19 cellular contexts compared by ENCODE assay signal in genomic region chr3:14862303-14862660, GRCh38. TPM values are rescaled to one million over a fixed set of nuclear protein-coding genes. Genes with fewer than 3 reads are reported as not detected.
DNase-seq lines count a peak whose midpoint lies in the region; ATAC-seq and TF ChIP-seq lines count a peak whose summit lies in the region.
"Had no signal": no experiment of that assay in that cellular context is flagged by ENCODE, and none has a peak within 500 bp of the region (broad histone marks: within the 10 kb centered on the region; RNA-seq: fewer than 3 reads in every experiment).

No MANE protein-coding gene starts in this region.

- H2AK5ac ChIP-seq in trophoblast cell (ENCODE audit: low read length), result no peak overlapping the region

- no peak for TF ChIP-seq POLR2A in heart left ventricle (IDR thresholded peaks at IDR 0.05)

- H3K4me3 Mint-ChIP-seq in chondrocyte (ENCODE audit: unreplicated experiment), result no peak overlapping the region
- H3K4me3 Mint-ChIP-seq: CD14-positive monocyte had no signal

- ATAC-seq in heart left ventricle (no peak), Right ventricle myocardium superior (ENCODE audit: poor library complexity) (no peak), lower lobe of right lung (no peak), HG02870 (IDR thresholded peaks at IDR 0.05; ENCODE audit: unreplicated experiment) (no peak), GM21825 (IDR thresholded peaks at IDR 0.05; ENCODE audit: unreplicated experiment) (no peak)

- no peaks in the 10 kb centered on the region for H3K9me3 Mint-ChIP-seq in chondrocyte (ENCODE audit: low read depth)
- H3K9me3 Mint-ChIP-seq: CD14-positive monocyte; CD4-positive, alpha-beta memory T cell had no signal

- H4K12ac ChIP-seq in trophoblast cell (ENCODE audit: low read depth, low read length), result no peak overlapping the region

- no peak overlapping the region for H3K4ac ChIP-seq in trophoblast cell (ENCODE audit: low read depth, low read length)

- no peak overlapping the region for H3K4me2 ChIP-seq in trophoblast cell (ENCODE audit: low read length)
- H3K4me2 ChIP-seq: BLaER1 had no signal

- H3K27me3 ChIP-seq in heart left ventricle (no peaks in the 10 kb centered on the region), lower lobe of right lung (ENCODE audit: low read depth) (no peaks in the 10 kb centered on the region), subcutaneous abdominal adipose tissue (ENCODE audit: control insufficient read depth in 5 of 5, insufficient read depth in 4 of 5, low read length in 5 of 5) (peaks cover 0 to 3% (median 0%) of the 10 kb centered on the region in 5 donors), trophoblast cell (ENCODE audit: insufficient read depth, low read length) (no peaks in the 10 kb centered on the region)
- H3K27me3 ChIP-seq: BLaER1 had no signal

- H2BK120ac ChIP-seq in trophoblast cell (ENCODE audit: insufficient read depth, low read length, poor library complexity), result no peak overlapping the region

- no peak overlapping the region for H2BK5ac ChIP-seq in trophoblast cell (ENCODE audit: low read depth, low read length, poor library complexity)

- no peak for DNase-seq in heart left ventricle
- no peak for DNase-seq in Right ventricle myocardium superior
- peak; percentile 64 for DNase-seq in chondrocyte (ENCODE audit: low spot score)
- DNase-seq in lower lobe of right lung, result no peak
- no peak for DNase-seq in trophoblast cell
- DNase-seq: 8988T; CD4-positive, alpha-beta memory T cell; DMS153; DMS79; GDM1; HCEC 1CT had no signal

- WGBS in heart left ventricle, 4 donors, result 78 to 89% (median 80%) methylated on average over 4 of the region's 4 CpGs
- no CpG with 5 or more reads among the region's 4 CpGs for WGBS in trophoblast cell (ENCODE audit: extremely low coverage, insufficient coverage, insufficient read length)

- H3K36me3 ChIP-seq in heart left ventricle (peaks cover 0 to 28% (median 3%) of the 10 kb centered on the region in 9 donors), lower lobe of right lung (peaks cover 9% of the 10 kb centered on the region), subcutaneous abdominal adipose tissue (ENCODE audit: control insufficient read depth in 5 of 5, insufficient read depth in 5 of 5, low read length in 5 of 5) (peaks cover 0 to 20% (median 14%) of the 10 kb centered on the region in 5 donors), trophoblast cell (ENCODE audit: control insufficient read depth in 1 of 2, insufficient read depth in 2 of 2, low read length in 2 of 2) (peaks cover 4% of the 10 kb centered on the region in 2 experiments)
- H3K36me3 ChIP-seq: BLaER1 had no signal

- H3K4me1 Mint-ChIP-seq in chondrocyte (ENCODE audit: low read depth), result no peaks in the 10 kb centered on the region
- H3K4me1 Mint-ChIP-seq: CD4-positive, alpha-beta memory T cell had no signal

- no peak overlapping the region for H3K27ac Mint-ChIP-seq in chondrocyte (ENCODE audit: unreplicated experiment)

- H3K18ac ChIP-seq in trophoblast cell (ENCODE audit: low read length), result no peak overlapping the region

- H3K27me3 Mint-ChIP-seq in chondrocyte (ENCODE audit: low read depth), result peaks cover 44% of the 10 kb centered on the region

- H3K27ac ChIP-seq in heart left ventricle (peak overlapping the region in 8 of 12 donors; percentile 18 to 81 (median 70)), lower lobe of right lung (peak overlapping the region; percentile 78), subcutaneous abdominal adipose tissue (ENCODE audit: low read depth, low read length) (peak overlapping the region; percentile 32), trophoblast cell (ENCODE audit: low read depth, low read length) (no peak overlapping the region)
- H3K27ac ChIP-seq: BLaER1 had no signal

- intact Hi-C loops in heart left ventricle (cut with DNase I) (loop anchor here in 4 of 10 donors (5.0 kb wide), 3 partner anchors 40 to 60 kb away; no protein-coding TSS in a partner anchor), Right ventricle myocardium superior (cut with DNase I) (no loop called here), lower lobe of right lung (cut with DNase I) (no loop called here)

- H3K4me1 ChIP-seq in heart left ventricle, result peaks cover 6 to 44% (median 31%) of the 10 kb centered on the region in 12 donors
- peaks cover 37% of the 10 kb centered on the region for H3K4me1 ChIP-seq in lower lobe of right lung
- peaks cover 8 to 44% (median 31%) of the 10 kb centered on the region in 5 donors for H3K4me1 ChIP-seq in subcutaneous abdominal adipose tissue (ENCODE audit: control insufficient read depth in 5 of 5, insufficient read depth in 5 of 5, low read length in 5 of 5)
- H3K4me1 ChIP-seq in trophoblast cell (ENCODE audit: control insufficient read depth in 1 of 2, insufficient read depth in 2 of 2, low read length in 2 of 2), result peaks cover 0 to 2% of the 10 kb centered on the region in 2 experiments
- H3K4me1 ChIP-seq: BLaER1 had no signal

- no peak overlapping the region for H3K4me3 ChIP-seq in heart left ventricle
- H3K4me3 ChIP-seq in lower lobe of right lung, result no peak overlapping the region
- H3K4me3 ChIP-seq in subcutaneous abdominal adipose tissue (ENCODE audit: low read depth in 1 of 5, low read length in 5 of 5), result no peak overlapping the region
- H3K4me3 ChIP-seq in trophoblast cell (ENCODE audit: low read depth, low read length), result no peak overlapping the region
- H3K4me3 ChIP-seq: BLaER1 had no signal

- no peak overlapping the region for H2BK12ac ChIP-seq in trophoblast cell (ENCODE audit: low read length)

- H3K79me2 ChIP-seq in trophoblast cell (ENCODE audit: control insufficient read depth, insufficient read depth, low read length, poor library complexity), result no peaks in the 10 kb centered on the region

- H3K9ac ChIP-seq in subcutaneous abdominal adipose tissue (ENCODE audit: low read length in 5 of 5), result peak overlapping the region in 1 of 5 donors; percentile 58
- H3K9ac ChIP-seq in trophoblast cell (ENCODE audit: low read length), result no peak overlapping the region
- H3K9ac ChIP-seq: BLaER1 had no signal

- H4K91ac ChIP-seq in trophoblast cell (ENCODE audit: low read depth, low read length), result no peak overlapping the region

- H3K9me3 ChIP-seq in heart left ventricle (no peaks in the 10 kb centered on the region), lower lobe of right lung (no peaks in the 10 kb centered on the region), subcutaneous abdominal adipose tissue (ENCODE audit: control insufficient read depth in 5 of 5, low read length in 5 of 5) (no peaks in the 10 kb centered on the region), trophoblast cell (ENCODE audit: insufficient read depth, low read depth, low read length) (no peaks in the 10 kb centered on the region)
- H3K9me3 ChIP-seq: BLaER1 had no signal

- no peaks in the 10 kb centered on the region for H3K36me3 Mint-ChIP-seq in chondrocyte (ENCODE audit: low read depth)
- H3K36me3 Mint-ChIP-seq: CD14-positive monocyte; CD4-positive, alpha-beta memory T cell had no signal

- no peak overlapping the region for H3K14ac ChIP-seq in trophoblast cell (ENCODE audit: low read length)

- H3K79me1 ChIP-seq in trophoblast cell (ENCODE audit: low read length), result no peaks in the 10 kb centered on the region

- no peak overlapping the region for H3K23ac ChIP-seq in trophoblast cell (ENCODE audit: low read length)

- no peak overlapping the region for H4K8ac ChIP-seq in trophoblast cell (ENCODE audit: low read depth, low read length)

- H2AFZ ChIP-seq in trophoblast cell (ENCODE audit: insufficient read depth, low read length, poor library complexity), result no peak overlapping the region

- no peak for TF ChIP-seq CTCF in heart left ventricle (IDR thresholded peaks at IDR 0.05)
- no peak for TF ChIP-seq CTCF in chondrocyte (IDR thresholded peaks at IDR 0.05)
- no peak for TF ChIP-seq CTCF in lower lobe of right lung (IDR thresholded peaks at IDR 0.05)

RNA-seq across cellular contexts. Expression of gene FGD5, which starts 43.5 kb away (rescaled TPM):
- 10 to 100 TPM; 10.2 to 22.5 (median 15.1) TPM for total RNA-seq in heart left ventricle
- 10 to 100 TPM in 1 of 2 donors, 1 to 10 TPM in 1; 6.4 to 12.8 TPM for polyA plus RNA-seq in heart left ventricle
- total RNA-seq in Right ventricle myocardium superior, result 15.2 TPM
- 0.22 to 0.46 TPM (median 0.28 TPM) in 3 replicates for total RNA-seq in chondrocyte
- total RNA-seq in lower lobe of right lung, result 85.0 TPM
- 23.6 and 27.1 TPM in 2 replicates for polyA plus RNA-seq in trophoblast cell (2013)
- total RNA-seq: A673, HT-29 had no signal
- polyA plus RNA-seq: AG04450; CD14-positive monocyte; CD4-positive, alpha-beta memory T cell had no signal
